In the genomic region with DNA sequence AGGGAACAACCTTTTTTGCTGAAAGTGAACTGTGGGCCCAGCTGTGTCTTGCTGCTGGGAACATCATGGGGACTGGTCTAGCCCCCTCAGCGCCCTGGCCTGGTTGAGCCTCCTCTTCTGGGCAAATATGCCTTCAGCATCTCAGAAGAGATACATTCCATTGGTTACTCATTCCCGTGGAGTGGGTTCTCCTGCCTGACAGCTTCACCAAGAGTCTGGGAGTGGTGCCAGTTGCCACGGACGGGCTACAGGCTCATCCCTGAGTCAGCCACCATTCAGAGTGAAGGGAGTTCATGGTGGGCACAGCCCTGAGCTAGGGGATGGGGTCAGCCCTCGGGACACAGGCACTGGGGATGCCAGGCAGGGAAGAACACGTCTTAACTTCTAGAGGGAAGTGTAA, we compare ENCODE assay signal across 15 cellular contexts.
A peak's percentile ranks its signal among the peaks of the same experiment; 100 is the strongest.
DNase-seq lines count a peak whose midpoint lies in the region; ATAC-seq lines count a peak whose summit lies in the region.
"Had no signal": no experiment of that assay in that cellular context is flagged by ENCODE, and none has a peak within 500 bp of the region (broad histone marks: within the 10 kb centered on the region; RNA-seq: fewer than 3 reads in every experiment).

No MANE protein-coding gene starts in this region.

- POLR2A ChIA-PET in naive thymus-derived CD8-positive, alpha-beta T cell (lab: Charles Lee): no interaction called here

- no peak overlapping the region for H3K4me3 ChIP-seq in skeletal muscle cell (ENCODE audit: low read depth, low read length)
- H3K4me3 ChIP-seq: mucosa of descending colon, Peyer's patch had no signal

- no peaks in the 10 kb centered on the region for H3K4me1 Mint-ChIP-seq in naive thymus-derived CD8-positive, alpha-beta T cell

- no peak overlapping the region for H3K4me3 Mint-ChIP-seq in naive thymus-derived CD8-positive, alpha-beta T cell
- H3K4me3 Mint-ChIP-seq: activated naive CD8-positive, alpha-beta T cell had no signal

- no peak for ATAC-seq in naive thymus-derived CD8-positive, alpha-beta T cell
- ATAC-seq: mucosa of descending colon had no signal

- peaks cover 18 to 51% (median 30%) of the 10 kb centered on the region in 5 donors for H3K27me3 Mint-ChIP-seq in naive thymus-derived CD8-positive, alpha-beta T cell

- no peak overlapping the region for H3K27ac Mint-ChIP-seq in naive thymus-derived CD8-positive, alpha-beta T cell
- H3K27ac Mint-ChIP-seq: activated naive CD8-positive, alpha-beta T cell had no signal

- no peaks in the 10 kb centered on the region for H3K9me3 Mint-ChIP-seq in naive thymus-derived CD8-positive, alpha-beta T cell

- peak; percentile 67 for DNase-seq in GM04503 (ENCODE audit: low read depth)
- DNase-seq in RPMI7951 (ENCODE audit: low read depth): peak; percentile 94
- DNase-seq in fibroblast of gingiva (ENCODE audit: low read depth): peak; percentile 40
- peak; percentile 29 for DNase-seq in skeletal muscle cell (ENCODE audit: low read depth)
- DNase-seq in naive thymus-derived CD8-positive, alpha-beta T cell: no peak
- DNase-seq in activated CD4-positive, CD25-positive, alpha-beta regulatory T cell treated with anti-CD3 and anti-CD28 coated beads, Interleukin-2, amount 50 U/mL, for 72 hours: no peak
- DNase-seq in NCI-H1092 (lab: John Stamatoyannopoulos, UW): no peak
- DNase-seq: MM.1S, mucosa of descending colon, NCI-H2227 treated with DMSO at 0.1 percent for 48 hours, Peyer's patch, retina, substantia nigra, T-helper 9 cell had no signal

- no peaks in the 10 kb centered on the region for H3K36me3 Mint-ChIP-seq in naive thymus-derived CD8-positive, alpha-beta T cell
- H3K36me3 Mint-ChIP-seq: activated naive CD8-positive, alpha-beta T cell had no signal

Comparison
In these comparisons a context has a peak if more than half of its experiments do, and no peak if none do; other contexts are left out.
1. DNase-seq: peak in GM04503 (single experiment), RPMI7951 (single experiment), fibroblast of gingiva (single experiment) and skeletal muscle cell (single experiment); none in naive thymus-derived CD8-positive, alpha-beta T cell (0 of 10), activated CD4-positive, CD25-positive, alpha-beta regulatory T cell treated with anti-CD3 and anti-CD28 coated beads, Interleukin-2, amount 50 U/mL, for 72 hours (single experiment) and NCI-H1092 (single experiment).